In genomic region chr6:103122766-103123601, GRCh38 we compare ENCODE assay signal across 9 cellular contexts.
DNase-seq lines count a peak whose midpoint lies in the region; ATAC-seq and TF ChIP-seq lines count a peak whose summit lies in the region.
"Had no signal": no experiment of that assay in that cellular context is flagged by ENCODE, and none has a peak within 500 bp of the region (broad histone marks: within the 10 kb centered on the region; RNA-seq: fewer than 3 reads in every experiment).

No MANE protein-coding gene starts in this region.

- no peak for TF ChIP-seq POLR2A in upper lobe of left lung (IDR thresholded peaks at IDR 0.05)

- DNase-seq in activated CD4-positive, alpha-beta T cell treated with anti-CD3 and anti-CD28 coated beads for 48 hours: peak; percentile 27
- no peak for DNase-seq in activated CD4-positive, alpha-beta T cell treated with anti-CD3 and anti-CD28 coated beads, Interleukin-2, amount 50 U/mL, for 4 hours
- DNase-seq in NCI-H2107 (lab: John Stamatoyannopoulos, UW): peak; percentile 62
- peak; percentile 61 for DNase-seq in iPS DF 19.7 (ENCODE audit: low read depth, low spot score)
- DNase-seq in upper lobe of left lung: peak in 1 of 2 donors; percentile 56

- H3K27me3 ChIP-seq in upper lobe of left lung: no peaks in the 10 kb centered on the region
- H3K27me3 ChIP-seq: BLaER1 treated with 17β-estradiol and CSF1 and Interleukin-3, amounts not matched to agents 10 nM and 100 nM had no signal

- peak; percentile 91 for TF ChIP-seq CTCF in VCaP (conservative IDR thresholded peaks at IDR 0.05)
- peak in 4 of 6 experiments; percentile 17 to 55 (median 30) for TF ChIP-seq CTCF in upper lobe of left lung (IDR thresholded peaks at IDR 0.05)

- no peak for TF ChIP-seq EP300 in upper lobe of left lung (IDR thresholded peaks at IDR 0.05)

- ATAC-seq in HG02970 (IDR thresholded peaks at IDR 0.05; ENCODE audit: low FRiP score, unreplicated experiment) (peak; percentile 71), upper lobe of left lung (ENCODE audit: low FRiP score in 2 of 2) (peak; percentile 34 to 68), HG03108 (IDR thresholded peaks at IDR 0.05; ENCODE audit: unreplicated experiment) (no peak)

- H3K4me3 ChIP-seq in upper lobe of left lung: no peak overlapping the region
- H3K4me3 ChIP-seq: BLaER1 treated with 17β-estradiol and CSF1 and Interleukin-3, amounts not matched to agents 10 nM and 100 nM had no signal

- H3K9me3 ChIP-seq in upper lobe of left lung: no peaks in the 10 kb centered on the region

- no peaks in the 10 kb centered on the region for H3K4me1 ChIP-seq in upper lobe of left lung
- H3K4me1 ChIP-seq: BLaER1 treated with 17β-estradiol and CSF1 and Interleukin-3, amounts not matched to agents 10 nM and 100 nM had no signal

- no peaks in the 10 kb centered on the region for H3K36me3 ChIP-seq in upper lobe of left lung
- H3K36me3 ChIP-seq: BLaER1 treated with 17β-estradiol and CSF1 and Interleukin-3, amounts not matched to agents 10 nM and 100 nM had no signal

- 32 to 35% methylated on average over 7 to 10 of the region's 10 CpGs for WGBS in upper lobe of left lung, 2 donors

- peak overlapping the region; percentile 26; the same call in 1 of the 2 replicates for H3K27ac ChIP-seq in VCaP
- H3K27ac ChIP-seq in upper lobe of left lung: no peak overlapping the region
- H3K27ac ChIP-seq: BLaER1 treated with 17β-estradiol and CSF1 and Interleukin-3, amounts not matched to agents 10 nM and 100 nM had no signal

Comparison
In these comparisons a context has a peak if more than half of its experiments do, and no peak if none do; other contexts are left out.
1. DNase-seq: peak in activated CD4-positive, alpha-beta T cell treated with anti-CD3 and anti-CD28 coated beads for 48 hours (single experiment), NCI-H2107 (single experiment) and iPS DF 19.7 (single experiment); none in activated CD4-positive, alpha-beta T cell treated with anti-CD3 and anti-CD28 coated beads, Interleukin-2, amount 50 U/mL, for 4 hours (0 of 2).